Comparison of ENCODE assay signal across 9 cellular contexts in the genomic region with DNA sequence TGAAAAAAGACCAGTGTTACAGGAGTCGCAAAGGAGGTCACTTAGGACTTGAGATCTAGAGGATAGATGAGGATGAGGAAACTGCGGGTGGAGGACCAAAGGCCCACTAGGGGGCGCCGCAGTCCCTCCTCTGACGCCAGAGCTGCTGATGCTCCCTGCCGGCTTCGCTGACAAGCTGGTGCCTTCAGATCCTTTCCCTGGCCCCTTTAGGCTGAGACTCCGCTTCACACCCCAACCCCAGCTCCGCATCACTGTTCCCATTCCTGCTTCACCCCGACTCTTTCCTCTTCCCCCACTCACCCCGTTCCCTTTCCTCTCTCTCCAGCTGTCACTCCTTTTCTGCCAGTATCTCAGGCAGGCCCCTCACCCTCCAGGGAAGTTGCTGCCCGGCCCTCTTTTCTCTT. TPM values are rescaled to one million over a fixed set of nuclear protein-coding genes. Genes with fewer than 3 reads are reported as not detected.
DNase-seq lines count a peak whose midpoint lies in the region; ATAC-seq, FAIRE-seq and TF ChIP-seq lines count a peak whose summit lies in the region.
"Had no signal": no experiment of that assay in that cellular context is flagged by ENCODE, and none has a peak within 500 bp of the region (broad histone marks: within the 10 kb centered on the region; RNA-seq: fewer than 3 reads in every experiment).

No MANE protein-coding gene starts in this region.

- no peak overlapping the region for H3K9ac ChIP-seq in K562 (ENCODE audit: insufficient read depth in 1 of 2, low read depth in 2 of 2, low read length in 2 of 2)

- peak; percentile 71 to 84 for TF ChIP-seq RAD21 in K562 (CRISPR knock-in tag; conservative IDR thresholded peaks at IDR 0.05 in 1 of 2, IDR thresholded peaks at IDR 0.05 in 1 of 2)

- peak; percentile 89 for TF ChIP-seq CTCF in A673 (conservative IDR thresholded peaks at IDR 0.05; ENCODE audit: low read depth, low read length)
- TF ChIP-seq CTCF in GM20000 (IDR thresholded peaks at IDR 0.05; ENCODE audit: extremely low read depth, missing control alignments) = peak; percentile 69
- peak; percentile 100 for TF ChIP-seq CTCF in WERI-Rb-1 (IDR thresholded peaks at IDR 0.05; ENCODE audit: low read depth, low read length)
- TF ChIP-seq CTCF in K562 (IDR thresholded peaks at IDR 0.05 in 2 of 3, conservative IDR thresholded peaks at IDR 0.05 in 1 of 3; ENCODE audit: insufficient read depth in 2 of 3, low read depth in 1 of 3, low read length in 3 of 3) = peak; percentile 95 to 97 (median 96)

- BruUV-seq in A673 (replicated peaks; lab: Mats Ljungman, UMichigan) (no TSS peak), K562 (replicated peaks; lab: Mats Ljungman, UMichigan) (no TSS peak)

- H3K9me1 ChIP-seq in K562 (ENCODE audit: control insufficient read depth, insufficient read depth, low read length) = no peaks in the 10 kb centered on the region

- H3K27ac ChIP-seq in A673 (ENCODE audit: low read depth, low read length, poor library complexity, severe bottlenecking) = no peak overlapping the region
- H3K27ac ChIP-seq in WERI-Rb-1 = no peak overlapping the region
- no peak overlapping the region for H3K27ac ChIP-seq in K562 (ENCODE audit: extremely low read depth, low read depth, low read length)

- FAIRE-seq in K562 (lab: Jason Lieb, UNC) = peak; percentile 92

- no peak for TF ChIP-seq EP300 in K562 (IDR thresholded peaks at IDR 0.05; ENCODE audit: low read length)

- peak; percentile 82 for DNase-seq in A673 (ENCODE audit: low spot score)
- peak; percentile 92 for DNase-seq in GM20000 (ENCODE audit: low spot score)
- peak; percentile 75 for DNase-seq in NCI-H2196 (lab: John Stamatoyannopoulos, UW; ENCODE audit: unreplicated experiment)
- peak; percentile 95 for DNase-seq in WERI-Rb-1
- DNase-seq in K562 (ENCODE audit: extremely low read depth in 1 of 4, low spot score in 3 of 4) = peak; percentile 86 to 90 (median 88)
- peak; percentile 96 for DNase-seq in iPS-NIHi7 (ENCODE audit: extremely low spot score)
- peak; percentile 77 for DNase-seq in stimulated activated CD4-positive, alpha-beta T cell treated with anti-CD3 and anti-CD28 coated beads, Interleukin-12 subunit alpha, Interleukin-12 subunit beta, amount 100 ng/mL, for 4 hours

- peak; percentile 97 for ATAC-seq in K562
- ATAC-seq in HG03095 (IDR thresholded peaks at IDR 0.05; ENCODE audit: unreplicated experiment) = no peak

- H3K27me3 ChIP-seq in A673 (replicated peaks; ENCODE audit: insufficient read depth, low read depth, low read length, poor library complexity) (peaks cover 26% of the 10 kb centered on the region), WERI-Rb-1 (ENCODE audit: insufficient read depth, low read depth, severe bottlenecking) (peaks cover 48% of the 10 kb centered on the region), K562 (ENCODE audit: control insufficient read depth in 2 of 2, insufficient read depth in 2 of 2, low read length in 2 of 2) (peaks cover 5 to 20% of the 10 kb centered on the region in 2 experiments; a peak in 3 of 5 replicates)

- POLR2A ChIA-PET in A673 (lab: Charles Lee; ENCODE audit: low non-redundant PET) (no interaction called here), K562 (lab: Yijun Ruan, JAX) (interaction anchor here (0.6 to 1.6 kb wide), 5 partner anchors 11 to 114 kb away, joined by 3 to 7 read pairs (median 3); no protein-coding TSS in a partner anchor)

- no peak overlapping the region for H2AFZ ChIP-seq in K562 (ENCODE audit: low read depth, low read length)

- CTCF ChIA-PET in A673 (lab: Charles Lee) (interaction anchor here (0.7 to 1.3 kb wide), 12 partner anchors 15 to 330 kb away, joined by 3 to 7 read pairs (median 3); a partner anchor contains a TSS), K562 (lab: Yijun Ruan, JAX; ENCODE audit: low intra/inter-chr PET ratio) (interaction anchor here (0.7 to 1.6 kb wide), 8 partner anchors 13 to 986 kb away, joined by 3 to 10 read pairs (median 4); a partner anchor contains a TSS)

- H3K4me3 ChIP-seq in A673 (ENCODE audit: low read depth, low read length, poor library complexity, severe bottlenecking) (no peak overlapping the region), WERI-Rb-1 (ENCODE audit: low read depth, low read length) (no peak overlapping the region), K562 (no peak overlapping the region)
- H3K4me3 ChIP-seq: skin epidermis had no signal

- H3K79me2 ChIP-seq in K562 (ENCODE audit: control insufficient read depth, insufficient read depth, low read length) = no peaks in the 10 kb centered on the region

- intact Hi-C loops in A673 (cut with micrococcal nuclease; ENCODE audit: unreplicated experiment) (loop anchor here (1.0 to 5.0 kb wide), 2 partner anchors 38 to 206 kb away; no protein-coding TSS in a partner anchor), K562 (cut with micrococcal nuclease) (loop anchor here (1.0 kb wide), 2 partner anchors 78 to 291 kb away; no protein-coding TSS in a partner anchor)

- 3% methylated on average over 12 of the region's 12 CpGs for WGBS in K562 (ENCODE audit: insufficient coverage, low coverage, missing lambda C conversion rate)

- no peak overlapping the region for H3K4me2 ChIP-seq in K562 (ENCODE audit: insufficient read depth, low read length)

- H3K9me3 ChIP-seq in A673 (ENCODE audit: low read depth, low read length, poor library complexity, severe bottlenecking) (no peaks in the 10 kb centered on the region), WERI-Rb-1 (ENCODE audit: severe bottlenecking) (no peaks in the 10 kb centered on the region), K562 (replicated peaks; ENCODE audit: control insufficient read depth, insufficient read depth, low read depth, low read length) (no peaks in the 10 kb centered on the region)

- in situ Hi-C loops in K562 (cut with MboI) = no loop called here

- no peaks in the 10 kb centered on the region for H3K36me3 ChIP-seq in A673 (ENCODE audit: insufficient read depth, low read length, poor library complexity, severe bottlenecking)
- no peaks in the 10 kb centered on the region for H3K36me3 ChIP-seq in WERI-Rb-1
- H3K36me3 ChIP-seq in K562 (ENCODE audit: control insufficient read depth, insufficient read depth, low read length) = no peaks in the 10 kb centered on the region

- H4K20me1 ChIP-seq in K562 (replicated peaks; ENCODE audit: control insufficient read depth, insufficient read depth, low read length) = peaks cover 7% of the 10 kb centered on the region; the same call in 1 of the 2 replicates

- TF ChIP-seq POLR2A in K562 (conservative IDR thresholded peaks at IDR 0.05) = no peak

- H3K4me1 ChIP-seq in A673 (ENCODE audit: insufficient read depth, low read length, poor library complexity, severe bottlenecking) = no peaks in the 10 kb centered on the region
- peaks cover 0 to 16% of the 10 kb centered on the region in 2 experiments; a peak in 1 of 5 replicates for H3K4me1 ChIP-seq in K562 (replicated peaks in 1 of 2; ENCODE audit: control insufficient read depth in 2 of 2, insufficient read depth in 2 of 2, low read length in 2 of 2)

RNA-seq across cellular contexts. Expression of a gene that starts 4.3 kb away (rescaled TPM):
- total RNA-seq in A673 (2021) (not detected in 2 replicates), K562 (2014; rRNA removed) (not detected in 2 replicates), K562 (2014; rRNA removed; fragmentation: Illumina TruSeq; extraction: Trizol) (not detected in 2 replicates), K562 (2015; rRNA removed; fragmentation: Illumina TruSeq; extraction: Trizol) (not detected in 2 replicates), K562 (2021) (not detected in 2 replicates)
- total RNA-seq in K562 (2011; cell fraction: chromatin; rRNA removed; ENCODE audit: low replicate concordance) = not detected in 2 replicates
- not detected in 2 replicates for total RNA-seq in K562 (2011; cell fraction: nucleolus; rRNA removed)
- not detected in 2 replicates for total RNA-seq in K562 (2011; cell fraction: nucleoplasm; rRNA removed)
- polyA plus RNA-seq in K562 (2011; rRNA removed) (not detected in 2 replicates), K562 (2014; fragmentation: Illumina TruSeq; extraction: Trizol) (not detected in 2 replicates), K562 (2014; fragmentation: Nextera tagmentation; extraction: Ambion mirVana) (not detected), K562 (2014; rRNA removed) (not detected in 2 replicates)
- not detected in 2 replicates for polyA plus RNA-seq in K562 (2011; cell fraction: cytosol; rRNA removed)
- not detected in 2 replicates for polyA plus RNA-seq in K562 (2011; cell fraction: nucleus; rRNA removed)
- polyA plus RNA-seq in K562 (2012) = not detected in 2 replicates
- polyA minus RNA-seq in K562 (2011; rRNA and poly(A)+ RNA removed) = not detected in 2 replicates
- polyA minus RNA-seq in K562 (2011; cell fraction: cytosol; rRNA and poly(A)+ RNA removed) = not detected in 2 replicates
- not detected in 2 replicates for polyA minus RNA-seq in K562 (2011; cell fraction: nucleus; rRNA and poly(A)+ RNA removed)

RNA-seq across cellular contexts. Expression of a gene that starts 12.7 kb away (rescaled TPM):
- total RNA-seq in A673 (2021) (14.0 and 18.1 TPM in 2 replicates), K562 (2014; rRNA removed) (7.3 and 8.6 TPM in 2 replicates), K562 (2014; rRNA removed; fragmentation: Illumina TruSeq; extraction: Trizol) (0.93 and 1.4 TPM in 2 replicates), K562 (2015; rRNA removed; fragmentation: Illumina TruSeq; extraction: Trizol) (3.2 and 3.9 TPM in 2 replicates), K562 (2021) (11.7 and 12.5 TPM in 2 replicates)
- 8.1 and 30.2 TPM in 2 replicates for total RNA-seq in K562 (2011; cell fraction: chromatin; rRNA removed; ENCODE audit: low replicate concordance)
- 35.5 and 43.4 TPM in 2 replicates for total RNA-seq in K562 (2011; cell fraction: nucleolus; rRNA removed)
- 16.0 and 20.1 TPM in 2 replicates for total RNA-seq in K562 (2011; cell fraction: nucleoplasm; rRNA removed)
- polyA plus RNA-seq in K562 (2011; rRNA removed) (3.9 and 10.0 TPM in 2 replicates), K562 (2014; fragmentation: Illumina TruSeq; extraction: Trizol) (3.1 and 5.9 TPM in 2 replicates), K562 (2014; fragmentation: Nextera tagmentation; extraction: Ambion mirVana) (under 1 TPM; 0.32 to 0.35 TPM), K562 (2014; rRNA removed) (7.1 and 7.6 TPM in 2 replicates)
- polyA plus RNA-seq in K562 (2011; cell fraction: cytosol; rRNA removed) = 8.4 and 14.8 TPM in 2 replicates
- 22.5 and 32.3 TPM in 2 replicates for polyA plus RNA-seq in K562 (2011; cell fraction: nucleus; rRNA removed)
- 10.3 and 16.7 TPM in 2 replicates for polyA plus RNA-seq in K562 (2012)
- 1.6 and 3.2 TPM in 2 replicates for polyA minus RNA-seq in K562 (2011; rRNA and poly(A)+ RNA removed)
- 4.3 and 9.0 TPM in 2 replicates for polyA minus RNA-seq in K562 (2011; cell fraction: cytosol; rRNA and poly(A)+ RNA removed)
- 5.4 and 6.7 TPM in 2 replicates for polyA minus RNA-seq in K562 (2011; cell fraction: nucleus; rRNA and poly(A)+ RNA removed)

RNA-seq across cellular contexts. Expression of a gene that starts 15.7 kb away (rescaled TPM):
- total RNA-seq in A673 (2021) (not detected in 2 replicates), K562 (2014; rRNA removed) (not detected in 2 replicates), K562 (2014; rRNA removed; fragmentation: Illumina TruSeq; extraction: Trizol) (not detected in 2 replicates), K562 (2015; rRNA removed; fragmentation: Illumina TruSeq; extraction: Trizol) (not detected in 2 replicates), K562 (2021) (not detected in 2 replicates)
- total RNA-seq in K562 (2011; cell fraction: chromatin; rRNA removed; ENCODE audit: low replicate concordance) = not detected in 2 replicates
- not detected in 2 replicates for total RNA-seq in K562 (2011; cell fraction: nucleolus; rRNA removed)
- total RNA-seq in K562 (2011; cell fraction: nucleoplasm; rRNA removed) = not detected in 2 replicates
- polyA plus RNA-seq in K562 (2011; rRNA removed) (not detected in 2 replicates), K562 (2014; fragmentation: Illumina TruSeq; extraction: Trizol) (not detected in 2 replicates), K562 (2014; fragmentation: Nextera tagmentation; extraction: Ambion mirVana) (under 1 TPM; 0.06 to 0.11 TPM), K562 (2014; rRNA removed) (not detected in 2 replicates)
- not detected in 2 replicates for polyA plus RNA-seq in K562 (2011; cell fraction: cytosol; rRNA removed)
- polyA plus RNA-seq in K562 (2011; cell fraction: nucleus; rRNA removed) = 0.10 TPM in 1 of 2 replicates, not detected in the other
- 0.07 and 0.11 TPM in 2 replicates for polyA plus RNA-seq in K562 (2012)
- polyA minus RNA-seq in K562 (2011; rRNA and poly(A)+ RNA removed) = not detected in 2 replicates
- polyA minus RNA-seq in K562 (2011; cell fraction: cytosol; rRNA and poly(A)+ RNA removed) = not detected in 2 replicates
- not detected in 2 replicates for polyA minus RNA-seq in K562 (2011; cell fraction: nucleus; rRNA and poly(A)+ RNA removed)

RNA-seq across cellular contexts. Expression of a gene that starts 29.9 kb away (rescaled TPM):
- total RNA-seq in A673 (2021) (not detected in 2 replicates), K562 (2014; rRNA removed) (not detected in 2 replicates), K562 (2014; rRNA removed; fragmentation: Illumina TruSeq; extraction: Trizol) (not detected in 2 replicates), K562 (2015; rRNA removed; fragmentation: Illumina TruSeq; extraction: Trizol) (not detected in 2 replicates), K562 (2021) (0.04 and 0.09 TPM in 2 replicates)
- total RNA-seq in K562 (2011; cell fraction: chromatin; rRNA removed; ENCODE audit: low replicate concordance) = 0.21 and 1.2 TPM in 2 replicates
- 0.50 TPM in 1 of 2 replicates, not detected in the other for total RNA-seq in K562 (2011; cell fraction: nucleolus; rRNA removed)
- total RNA-seq in K562 (2011; cell fraction: nucleoplasm; rRNA removed) = 0.44 and 0.76 TPM in 2 replicates
- polyA plus RNA-seq in K562 (2011; rRNA removed) (0.11 and 0.14 TPM in 2 replicates), K562 (2014; fragmentation: Illumina TruSeq; extraction: Trizol) (0.04 TPM in 1 of 2 replicates, not detected in the other), K562 (2014; fragmentation: Nextera tagmentation; extraction: Ambion mirVana) (not detected), K562 (2014; rRNA removed) (not detected in 2 replicates)
- 0.06 and 0.44 TPM in 2 replicates for polyA plus RNA-seq in K562 (2011; cell fraction: cytosol; rRNA removed)
- polyA plus RNA-seq in K562 (2011; cell fraction: nucleus; rRNA removed) = 0.43 and 0.55 TPM in 2 replicates
- polyA plus RNA-seq in K562 (2012) = 0.18 and 0.23 TPM in 2 replicates
- polyA minus RNA-seq in K562 (2011; rRNA and poly(A)+ RNA removed) = 0.06 and 0.07 TPM in 2 replicates
- not detected in 2 replicates for polyA minus RNA-seq in K562 (2011; cell fraction: cytosol; rRNA and poly(A)+ RNA removed)
- 0.13 and 0.22 TPM in 2 replicates for polyA minus RNA-seq in K562 (2011; cell fraction: nucleus; rRNA and poly(A)+ RNA removed)

RNA-seq across cellular contexts. Expression of a gene that starts 53.9 kb away (rescaled TPM):
- 4.6 and 5.3 TPM in 2 replicates for total RNA-seq in A673 (2021)
- total RNA-seq in K562 (2011; cell fraction: chromatin; rRNA removed; ENCODE audit: low replicate concordance) = 6.0 and 9.3 TPM in 2 replicates
- 5.7 and 6.2 TPM in 2 replicates for total RNA-seq in K562 (2011; cell fraction: nucleolus; rRNA removed)
- 10.0 and 15.0 TPM in 2 replicates for total RNA-seq in K562 (2011; cell fraction: nucleoplasm; rRNA removed)
- total RNA-seq in K562 (2014; rRNA removed) = 2.6 and 3.8 TPM in 2 replicates
- 5.0 and 5.1 TPM in 2 replicates for total RNA-seq in K562 (2014; rRNA removed; fragmentation: Illumina TruSeq; extraction: Trizol)
- 4.2 and 4.7 TPM in 2 replicates for total RNA-seq in K562 (2015; rRNA removed; fragmentation: Illumina TruSeq; extraction: Trizol)
- 4.0 and 4.3 TPM in 2 replicates for total RNA-seq in K562 (2021)
- 4.7 and 5.1 TPM in 2 replicates for polyA plus RNA-seq in K562 (2011; rRNA removed)
- 3.9 and 4.9 TPM in 2 replicates for polyA plus RNA-seq in K562 (2011; cell fraction: cytosol; rRNA removed)
- polyA plus RNA-seq in K562 (2011; cell fraction: nucleus; rRNA removed) = 4.5 and 5.2 TPM in 2 replicates
- 4.4 and 5.1 TPM in 2 replicates for polyA plus RNA-seq in K562 (2012)
- 5.4 and 6.7 TPM in 2 replicates for polyA plus RNA-seq in K562 (2014; fragmentation: Illumina TruSeq; extraction: Trizol)
- 1 to 10 TPM; 3.0 to 3.4 TPM for polyA plus RNA-seq in K562 (2014; fragmentation: Nextera tagmentation; extraction: Ambion mirVana)
- polyA plus RNA-seq in K562 (2014; rRNA removed) = 4.0 and 4.8 TPM in 2 replicates
- 3.0 and 3.3 TPM in 2 replicates for polyA minus RNA-seq in K562 (2011; rRNA and poly(A)+ RNA removed)
- polyA minus RNA-seq in K562 (2011; cell fraction: cytosol; rRNA and poly(A)+ RNA removed) = 1.4 and 1.9 TPM in 2 replicates
- polyA minus RNA-seq in K562 (2011; cell fraction: nucleus; rRNA and poly(A)+ RNA removed) = 2.4 and 4.1 TPM in 2 replicates
